24 cellular contexts compared by ENCODE assay signal in genomic region chr20:16955971-16956370, GRCh38.
"Had no signal": no experiment of that assay in that cellular context is flagged by ENCODE, and none has a peak within 500 bp of the region (broad histone marks: within the 10 kb centered on the region; RNA-seq: fewer than 3 reads in every experiment).

No MANE protein-coding gene starts in this region.

- ATAC-seq: activated CD8-positive, alpha-beta T cell treated with anti-CD3 and anti-CD28 coated beads for 36 hours; activated naive CD4-positive, alpha-beta T cell treated with anti-CD3 and anti-CD28 coated beads, Interleukin-2, amount 50 U/mL, for 72 hours; activated T-cell treated with anti-CD3 and anti-CD28 coated beads, Interleukin-2, amount 50 U/mL, for 4 hours; heart right ventricle; left cardiac atrium; left ventricle myocardium superior; right lobe of liver; stimulated activated naive CD8-positive, alpha-beta T cell treated with anti-CD3 and anti-CD28 coated beads, Interleukin-15, Interleukin-2, amounts not matched to agents 100 U/mL and 50 U/mL, for 24 hours had no signal

- H3K27me3 ChIP-seq: esophagus squamous epithelium, right lobe of liver had no signal

- H3K9me3 ChIP-seq: esophagus squamous epithelium, right lobe of liver, thoracic aorta had no signal

- H3K4me1 ChIP-seq: breast epithelium, esophagus squamous epithelium, heart right ventricle, right lobe of liver had no signal

- DNase-seq: activated CD4-positive, alpha-beta T cell treated with anti-CD3 and anti-CD28 coated beads, Interleukin-2, amount 10 ng/mL, durations not matched to agents 7 days and 5 days; activated CD4-positive, CD25-positive, alpha-beta regulatory T cell treated with anti-CD3 and anti-CD28 coated beads, Interleukin-2, amount 50 U/mL, for 72 hours; activated CD8-positive, alpha-beta T cell treated with anti-CD3 and anti-CD28 coated beads for 36 hours; activated T-cell treated with anti-CD3 and anti-CD28 coated beads, Interleukin-2, amount 50 U/mL, for 4 hours; dermis blood vessel endothelial cell; effector CD8-positive, alpha-beta T cell; esophagus squamous epithelium; foreskin melanocyte; heart right ventricle; left cardiac atrium; left ventricle myocardium superior; right lobe of liver; stimulated activated CD4-positive, alpha-beta T cell treated with anti-CD3 and anti-CD28 coated beads, Interleukin-2, amount 100 ng/mL, for 48 hours; stimulated activated naive CD8-positive, alpha-beta T cell treated with anti-CD3 and anti-CD28 coated beads, Interleukin-15, Interleukin-2, amounts not matched to agents 100 U/mL and 50 U/mL, for 24 hours; T1000; trophoblast cell; WERI-Rb-1 had no signal

- H3K36me3 ChIP-seq: breast epithelium, esophagus squamous epithelium, heart right ventricle, right lobe of liver, thoracic aorta, WERI-Rb-1 had no signal

- FAIRE-seq: endometrium, keratinocyte, urothelium cell line had no signal

- H3K27ac ChIP-seq: breast epithelium, epithelial cell of prostate, esophagus squamous epithelium, heart right ventricle, right lobe of liver, thoracic aorta, WERI-Rb-1 had no signal

- H3K4me3 ChIP-seq: breast epithelium, esophagus squamous epithelium, heart right ventricle, right lobe of liver, thoracic aorta had no signal
